ENCODE assay signal across 8 cellular contexts in genomic region chr11:86619428-86619827, GRCh38. TPM values are rescaled to one million over a fixed set of nuclear protein-coding genes. Genes with fewer than 3 reads are reported as not detected.
DNase-seq lines count a peak whose midpoint lies in the region; ATAC-seq and TF ChIP-seq lines count a peak whose summit lies in the region.
"Not testable (repeated sequence)": the region's sequence is repeated elsewhere in the genome, so short reads cannot be mapped to it uniquely, and the experiment has no call there.
"Had no signal": no experiment of that assay in that cellular context is flagged by ENCODE, and none has a peak within 500 bp of the region (broad histone marks: within the 10 kb centered on the region; RNA-seq: fewer than 3 reads in every experiment).

No MANE protein-coding gene starts in this region.

- H3K9me3 Mint-ChIP-seq in activated T-cell treated with anti-CD3 and anti-CD28 coated beads, Interleukin-2, amount 50 U/mL, for 4 hours: not testable (repeated sequence)
- H3K9me3 Mint-ChIP-seq in activated naive CD4-positive, alpha-beta T cell treated with anti-CD3 and anti-CD28 coated beads, Interleukin-2, amount 50 U/mL, for 72 hours: peaks cover 12 to 20% of the 10 kb centered on the region in 2 donors

- H3K4me3 Mint-ChIP-seq in activated T-cell treated with anti-CD3 and anti-CD28 coated beads, Interleukin-2, amount 50 U/mL, for 4 hours: not testable (repeated sequence)

- H3K9me3 ChIP-seq in left ventricle myocardium inferior (replicated peaks); subcutaneous abdominal adipose tissue (ENCODE audit: control insufficient read depth in 5 of 5, low read length in 5 of 5); vagina: not testable (repeated sequence)

- H3K27ac ChIP-seq in left ventricle myocardium inferior (replicated peaks) (peak overlapping the region; percentile 72), subcutaneous abdominal adipose tissue (ENCODE audit: low read depth, low read length) (peak overlapping the region; percentile 38), vagina (peak overlapping the region; percentile 68)

- H3K4me1 Mint-ChIP-seq in activated T-cell treated with anti-CD3 and anti-CD28 coated beads, Interleukin-2, amount 50 U/mL, for 4 hours (ENCODE audit: low read depth): not testable (repeated sequence)

- H3K36me3 ChIP-seq in left ventricle myocardium inferior; subcutaneous abdominal adipose tissue (ENCODE audit: control insufficient read depth in 5 of 5, insufficient read depth in 5 of 5, low read length in 5 of 5); vagina: not testable (repeated sequence)

- DNase-seq in RPMI7951 (ENCODE audit: low read depth): peak; percentile 17
- not testable (repeated sequence) for DNase-seq in activated T-cell treated with anti-CD3 and anti-CD28 coated beads, Interleukin-2, amount 50 U/mL, for 4 hours; activated naive CD4-positive, alpha-beta T cell treated with anti-CD3 and anti-CD28 coated beads, Interleukin-2, amount 50 U/mL, for 72 hours (ENCODE audit: low spot score in 2 of 2); left ventricle myocardium inferior; vagina (ENCODE audit: extremely low spot score in 2 of 2)
- DNase-seq in stimulated activated CD4-positive, alpha-beta T cell treated with anti-CD3 and anti-CD28 coated beads, Interleukin-4, amount 100 ng/mL, for 24 hours: peak; percentile 9

- H3K27me3 Mint-ChIP-seq in activated T-cell treated with anti-CD3 and anti-CD28 coated beads, Interleukin-2, amount 50 U/mL, for 4 hours (ENCODE audit: low read depth): not testable (repeated sequence)

- H3K27ac Mint-ChIP-seq in activated naive CD4-positive, alpha-beta T cell treated with anti-CD3 and anti-CD28 coated beads, Interleukin-2, amount 50 U/mL, for 72 hours: not testable (repeated sequence)

- not testable (repeated sequence) for H3K9ac ChIP-seq in subcutaneous abdominal adipose tissue (ENCODE audit: low read length in 5 of 5)

- H3K4me1 ChIP-seq in left ventricle myocardium inferior (peaks cover 43% of the 10 kb centered on the region), subcutaneous abdominal adipose tissue (ENCODE audit: control insufficient read depth in 5 of 5, insufficient read depth in 5 of 5, low read length in 5 of 5) (peaks cover 7 to 25% (median 16%) of the 10 kb centered on the region in 5 donors), vagina (peaks cover 21% of the 10 kb centered on the region)

- not testable (repeated sequence) for TF ChIP-seq CTCF in left ventricle myocardium inferior (IDR thresholded peaks at IDR 0.05; ENCODE audit: borderline replicate concordance); vagina (IDR thresholded peaks at IDR 0.05)

- H3K4me3 ChIP-seq in left ventricle myocardium inferior; subcutaneous abdominal adipose tissue (ENCODE audit: low read depth in 1 of 5, low read length in 5 of 5); vagina: not testable (repeated sequence)

- H3K36me3 Mint-ChIP-seq in activated T-cell treated with anti-CD3 and anti-CD28 coated beads, Interleukin-2, amount 50 U/mL, for 4 hours (ENCODE audit: insufficient read depth): not testable (repeated sequence)
- peaks cover 28 to 55% of the 10 kb centered on the region in 2 donors for H3K36me3 Mint-ChIP-seq in activated naive CD4-positive, alpha-beta T cell treated with anti-CD3 and anti-CD28 coated beads, Interleukin-2, amount 50 U/mL, for 72 hours

- peak; percentile 78 to 85 for ATAC-seq in activated T-cell treated with anti-CD3 and anti-CD28 coated beads, Interleukin-2, amount 50 U/mL, for 4 hours
- ATAC-seq in activated naive CD4-positive, alpha-beta T cell treated with anti-CD3 and anti-CD28 coated beads, Interleukin-2, amount 50 U/mL, for 72 hours: peak; percentile 43 to 96

- not testable (repeated sequence) for H3K27me3 ChIP-seq in left ventricle myocardium inferior (ENCODE audit: low read depth); subcutaneous abdominal adipose tissue (ENCODE audit: control insufficient read depth in 5 of 5, insufficient read depth in 4 of 5, low read length in 5 of 5); vagina

- intact Hi-C loops in left ventricle myocardium inferior (cut with micrococcal nuclease): loop anchor here (10.0 kb wide), 1 partner anchor 165 kb away; no protein-coding TSS in a partner anchor
- intact Hi-C loops in vagina (cut with DNase I): not testable (repeated sequence)

- not testable (repeated sequence) for TF ChIP-seq POLR2A in vagina (IDR thresholded peaks at IDR 0.05)

RNA-seq across cellular contexts. Expression of gene ME3, which starts 53.0 kb away (rescaled TPM):
- 2.8 and 5.5 TPM in 2 replicates for total RNA-seq in RPMI7951 (2014; rRNA removed; shearing (Covaris generic))
- 10 to 100 TPM in 1 of 3 donors, 1 to 10 TPM in 2; 5.3 to 10.3 (median 8.3) TPM for total RNA-seq in activated T-cell treated with anti-CD3 and anti-CD28 coated beads, Interleukin-2, amount 50 U/mL, for 4 hours
- total RNA-seq in activated naive CD4-positive, alpha-beta T cell treated with anti-CD3 and anti-CD28 coated beads, Interleukin-2, amount 50 U/mL, for 72 hours: 10 to 100 TPM in 1 of 2 donors, 1 to 10 TPM in 1; 5.5 to 16.2 TPM
- total RNA-seq in left ventricle myocardium inferior (33.4 TPM), vagina (28.5 TPM)
- total RNA-seq: H4 had no signal
